ENCODE assay signal across 12 cellular contexts in the genomic region with DNA sequence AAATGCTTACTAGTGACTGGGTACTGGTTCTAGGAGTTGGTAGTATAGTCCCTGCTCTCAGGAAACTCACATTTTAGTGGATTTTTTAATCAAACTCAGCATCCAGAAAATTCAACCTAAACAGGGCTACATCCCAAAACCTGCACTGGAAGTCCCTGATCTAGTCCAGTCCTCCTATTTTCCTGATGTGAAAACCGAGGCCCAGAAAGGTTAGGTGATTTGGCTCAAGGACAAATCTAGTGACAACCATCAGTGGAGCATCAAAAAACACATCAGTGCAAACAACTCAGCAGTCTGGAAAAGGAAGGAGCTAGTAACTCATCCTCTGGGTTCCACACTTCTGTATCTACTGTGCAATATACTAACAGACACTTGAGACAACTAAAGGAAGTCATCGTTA. TPM values are rescaled to one million over a fixed set of nuclear protein-coding genes. Genes with fewer than 3 reads are reported as not detected.
DNase-seq lines count a peak whose midpoint lies in the region; ATAC-seq and TF ChIP-seq lines count a peak whose summit lies in the region.
"Had no signal": no experiment of that assay in that cellular context is flagged by ENCODE, and none has a peak within 500 bp of the region (broad histone marks: within the 10 kb centered on the region; RNA-seq: fewer than 3 reads in every experiment).

No MANE protein-coding gene starts in this region.

- H2AFZ ChIP-seq in OCI-LY7 (ENCODE audit: low read length), result no peak overlapping the region

- peak overlapping the region in 1 of 3 donors; percentile 41 for H3K9ac ChIP-seq in skeletal muscle tissue (ENCODE audit: low read depth in 1 of 3, low read length in 3 of 3)

- H3K4me1 ChIP-seq in OCI-LY7 (ENCODE audit: insufficient read depth, low read length, poor library complexity, severe bottlenecking) (peaks cover 40% of the 10 kb centered on the region), skeletal muscle tissue (ENCODE audit: control insufficient read depth in 3 of 3, insufficient read depth in 3 of 3, low read length in 3 of 3) (peaks cover 4 to 24% (median 11%) of the 10 kb centered on the region in 3 donors)

- H3K4me3 ChIP-seq in OCI-LY7 (ENCODE audit: low read depth, low read length, poor library complexity, severe bottlenecking) (no peak overlapping the region), skeletal muscle tissue (ENCODE audit: low read length in 3 of 3) (peak overlapping the region in 1 of 3 donors; percentile 54)

- no peaks in the 10 kb centered on the region for H3K27me3 Mint-ChIP-seq in activated T-cell treated with anti-CD3 and anti-CD28 coated beads, Interleukin-2, amount 50 U/mL, for 24 hours
- H3K27me3 Mint-ChIP-seq in dendritic cell treated with granulocyte-macrophage colony-stimulating factor and Interleukin-4, amounts not matched to agents 40 ng/mL and 50 ng/mL, for 4 days, result no peaks in the 10 kb centered on the region

- no peak for DNase-seq in activated T-cell treated with anti-CD3 and anti-CD28 coated beads, Interleukin-2, amount 50 U/mL, for 24 hours
- no peak for DNase-seq in activated T-cell treated with anti-CD3 and anti-CD28 coated beads, Interleukin-2, amount 50 U/mL, for 1 hour
- DNase-seq in OCI-LY7 (ENCODE audit: low spot score), result no peak
- no peak for DNase-seq in NK-92 treated with Interleukin-12 subunit alpha and Interleukin-12 subunit beta, amount 100 ng/mL, for 24 hours (lab: John Stamatoyannopoulos, UW)
- DNase-seq: activated effector memory CD4-positive, alpha-beta T cell treated with Interleukin-2 at 50 U/mL for 16 hours; NCI-H1417 treated with DMSO at 0.1 percent for 48 hours had no signal

- H3K27ac Mint-ChIP-seq in activated T-cell treated with anti-CD3 and anti-CD28 coated beads, Interleukin-2, amount 50 U/mL, for 24 hours, result peak overlapping the region; percentile 92
- peak overlapping the region; percentile 50 for H3K27ac Mint-ChIP-seq in dendritic cell treated with granulocyte-macrophage colony-stimulating factor and Interleukin-4, amounts not matched to agents 40 ng/mL and 50 ng/mL, for 4 days

- H3K36me3 ChIP-seq in OCI-LY7 (ENCODE audit: insufficient read depth, low read length), result peaks cover 30% of the 10 kb centered on the region
- no peaks in the 10 kb centered on the region for H3K36me3 ChIP-seq in skeletal muscle tissue (ENCODE audit: control insufficient read depth in 3 of 3, insufficient read depth in 3 of 3, low read length in 3 of 3)

- peak overlapping the region; percentile 29 for H3K4me2 ChIP-seq in OCI-LY7 (ENCODE audit: low read length)

- peaks cover 29% of the 10 kb centered on the region for H3K36me3 Mint-ChIP-seq in activated T-cell treated with anti-CD3 and anti-CD28 coated beads, Interleukin-2, amount 50 U/mL, for 24 hours (ENCODE audit: low read depth)
- peaks cover 37% of the 10 kb centered on the region for H3K36me3 Mint-ChIP-seq in dendritic cell treated with granulocyte-macrophage colony-stimulating factor and Interleukin-4, amounts not matched to agents 40 ng/mL and 50 ng/mL, for 4 days (ENCODE audit: low read depth)

- ATAC-seq in GM21447 (IDR thresholded peaks at IDR 0.05; ENCODE audit: unreplicated experiment) (no peak), HG02884 (IDR thresholded peaks at IDR 0.05; ENCODE audit: unreplicated experiment) (no peak)
- ATAC-seq: HCT116 had no signal

- no peaks in the 10 kb centered on the region for H3K9me3 ChIP-seq in OCI-LY7 (ENCODE audit: low read length)
- no peaks in the 10 kb centered on the region for H3K9me3 ChIP-seq in skeletal muscle tissue (ENCODE audit: control insufficient read depth in 3 of 3, low read length in 3 of 3)

- POLR2A ChIA-PET in OCI-LY7 (lab: Charles Lee), result interaction anchor here (0.5 to 2.4 kb wide), 12 partner anchors 10 to 37 kb away, joined by 3 to 8 read pairs (median 3); no protein-coding TSS in a partner anchor

- peaks cover 75% of the 10 kb centered on the region; the same call in 1 of the 2 replicates for H3K79me2 ChIP-seq in OCI-LY7 (ENCODE audit: insufficient read depth, low read depth, low read length)

- H3K4me3 Mint-ChIP-seq in activated T-cell treated with anti-CD3 and anti-CD28 coated beads, Interleukin-2, amount 50 U/mL, for 24 hours, result peak overlapping the region; percentile 67
- no peak overlapping the region for H3K4me3 Mint-ChIP-seq in dendritic cell treated with granulocyte-macrophage colony-stimulating factor and Interleukin-4, amounts not matched to agents 40 ng/mL and 50 ng/mL, for 4 days

- TF ChIP-seq CTCF in OCI-LY7 (conservative IDR thresholded peaks at IDR 0.05; ENCODE audit: low read length), result no peak

- no TSS peak for BruUV-seq in OCI-LY7 (replicated peaks; lab: Mats Ljungman, UMichigan)

- no peaks in the 10 kb centered on the region for H3K9me3 Mint-ChIP-seq in activated T-cell treated with anti-CD3 and anti-CD28 coated beads, Interleukin-2, amount 50 U/mL, for 24 hours
- H3K9me3 Mint-ChIP-seq in dendritic cell treated with granulocyte-macrophage colony-stimulating factor and Interleukin-4, amounts not matched to agents 40 ng/mL and 50 ng/mL, for 4 days, result no peaks in the 10 kb centered on the region

- no peaks in the 10 kb centered on the region for H3K27me3 ChIP-seq in skeletal muscle tissue (ENCODE audit: control insufficient read depth in 3 of 3, insufficient read depth in 3 of 3, low read length in 3 of 3)

- H3K4me1 Mint-ChIP-seq in activated T-cell treated with anti-CD3 and anti-CD28 coated beads, Interleukin-2, amount 50 U/mL, for 24 hours (ENCODE audit: low read depth), result peaks cover 81% of the 10 kb centered on the region
- H3K4me1 Mint-ChIP-seq in dendritic cell treated with granulocyte-macrophage colony-stimulating factor and Interleukin-4, amounts not matched to agents 40 ng/mL and 50 ng/mL, for 4 days (ENCODE audit: low read depth), result peaks cover 53% of the 10 kb centered on the region

- H3K27ac ChIP-seq in OCI-LY7 (ENCODE audit: low read depth, low read length, poor library complexity, severe bottlenecking) (peak overlapping the region; percentile 6), skeletal muscle tissue (ENCODE audit: low read depth, low read length) (peak overlapping the region; percentile 18)
- H3K27ac ChIP-seq: RWPE1 had no signal

- intact Hi-C loops in OCI-LY7 (cut with micrococcal nuclease; ENCODE audit: unreplicated experiment), result no loop called here
- intact Hi-C loops in dendritic cell treated with granulocyte-macrophage colony-stimulating factor and Interleukin-4, amounts not matched to agents 40 ng/mL and 50 ng/mL, for 4 days (cut with micrococcal nuclease), result loop anchor here (5.0 kb wide), 1 partner anchor 40 kb away; the partner anchor contains the start of gene SERINC5

- CTCF ChIA-PET in OCI-LY7 (lab: Charles Lee; ENCODE audit: unreplicated experiment), result interaction anchor here (0.9 to 1.0 kb wide), 2 partner anchors 12 to 26 kb away, joined by 3 read pairs; no protein-coding TSS in a partner anchor

- H4K20me1 ChIP-seq in OCI-LY7 (ENCODE audit: insufficient read depth, low read length), result no peaks in the 10 kb centered on the region

- H3K9me2 ChIP-seq in OCI-LY7 (ENCODE audit: insufficient read depth, low read length), result no peaks in the 10 kb centered on the region

RNA-seq across cellular contexts. Expression of gene SERINC5, which starts 38.2 kb away (rescaled TPM):
- total RNA-seq in OCI-LY7 (2014; rRNA removed; shearing (Covaris generic)), result 21.6 and 31.2 TPM in 2 replicates
- total RNA-seq in OCI-LY7 (2022), result 87.9 and 92.1 TPM in 2 replicates
- total RNA-seq in skeletal muscle tissue, result 21.4 TPM
